In genomic region chr9:35111006-35111933, GRCh38 we compare ENCODE assay signal across 8 cellular contexts. TPM values are rescaled to one million over a fixed set of nuclear protein-coding genes. Genes with fewer than 3 reads are reported as not detected.
A peak's percentile ranks its signal among the peaks of the same experiment; 100 is the strongest.
DNase-seq lines count a peak whose midpoint lies in the region; ATAC-seq, FAIRE-seq and TF ChIP-seq lines count a peak whose summit lies in the region.

No MANE protein-coding gene starts in this region.

- TF ChIP-seq CTCF in AG09309 (IDR thresholded peaks at IDR 0.05; ENCODE audit: control insufficient read depth, insufficient read depth, low read depth, low read length, missing control alignments) (no peak), kidney (IDR thresholded peaks at IDR 0.05; ENCODE audit: borderline replicate concordance, extremely low read depth, insufficient read depth) (no peak)

- FAIRE-seq in kidney (lab: Jason Lieb, UNC) = peak; percentile 42

- H3K36me3 ChIP-seq in kidney (ENCODE audit: control insufficient read depth in 1 of 2, insufficient read depth in 2 of 2, low read length in 2 of 2) = peaks cover 9 to 11% of the 10 kb centered on the region in 2 donors

- ATAC-seq in GM19035 (IDR thresholded peaks at IDR 0.05; ENCODE audit: unreplicated experiment) (peak; percentile 74), HG03378 (IDR thresholded peaks at IDR 0.05; ENCODE audit: unreplicated experiment) (peak; percentile 65)

- no peaks in the 10 kb centered on the region for H3K9me3 ChIP-seq in kidney (ENCODE audit: control insufficient read depth in 1 of 2, low read length in 2 of 2)

- DNase-seq in AG09309 (ENCODE audit: low read depth) = peak; percentile 95
- DNase-seq in NCI-H446 treated with DMSO at 0.1 percent for 48 hours (lab: John Stamatoyannopoulos, UW) = peak; percentile 97
- peak; percentile 93 for DNase-seq in activated CD4-positive, alpha-beta T cell treated with anti-CD3 and anti-CD28 coated beads for 1 hour
- DNase-seq in cerebellum (ENCODE audit: low spot score) = peak; percentile 98
- DNase-seq in kidney = peak; percentile 99
- peak; percentile 92 to 93 for DNase-seq in stimulated activated CD4-positive, alpha-beta T cell treated with anti-CD3 and anti-CD28 coated beads, Interleukin-15, amount 100 ng/mL, for 1 hour (ENCODE audit: low read depth in 1 of 2, low spot score in 1 of 2)

- H3K4me1 ChIP-seq in kidney (ENCODE audit: control insufficient read depth in 1 of 2, insufficient read depth in 1 of 2, low read depth in 1 of 2, low read length in 2 of 2) = peaks cover 35 to 43% of the 10 kb centered on the region in 2 donors

- intact Hi-C loops in kidney (cut with DNase I) = no loop called here

- peak overlapping the region; percentile 68 to 87 for H3K27ac ChIP-seq in kidney (ENCODE audit: low read depth in 2 of 2, low read length in 2 of 2)

- H3K9ac ChIP-seq in kidney (ENCODE audit: low read length in 2 of 2) = peak overlapping the region; percentile 64 to 96

- peak overlapping the region; percentile 94 for H3K4me3 ChIP-seq in AG09309 (ENCODE audit: control insufficient read depth, low read depth, low read length)
- peak overlapping the region; percentile 73 to 85 for H3K4me3 ChIP-seq in kidney (ENCODE audit: low read length in 2 of 2)

RNA-seq across cellular contexts. Expression of gene ATOSB, which starts 4.4 kb away (rescaled TPM):
- total RNA-seq in cerebellum (11.2 TPM), kidney (18.6 TPM)
- polyA plus RNA-seq in kidney (ENCODE audit: insufficient read depth, low read depth, low replicate concordance) = 19.5 TPM

RNA-seq across cellular contexts. Expression of gene STOML2, which starts 8.3 kb away (rescaled TPM):
- total RNA-seq in cerebellum (35.6 TPM), kidney (81.9 TPM)
- polyA plus RNA-seq in kidney (ENCODE audit: insufficient read depth, low read depth, low replicate concordance) = 150 TPM

RNA-seq across cellular contexts. Expression of gene PIGO, which starts 14.9 kb away (rescaled TPM):
- 12.6 TPM for total RNA-seq in cerebellum
- total RNA-seq in kidney = 34.9 TPM
- polyA plus RNA-seq in kidney (ENCODE audit: insufficient read depth, low read depth, low replicate concordance) = 28.1 TPM

RNA-seq across cellular contexts. Expression of gene FANCG, which starts 31.5 kb away (rescaled TPM):
- 39.7 TPM for total RNA-seq in cerebellum
- total RNA-seq in kidney = 13.8 TPM
- polyA plus RNA-seq in kidney (ENCODE audit: insufficient read depth, low read depth, low replicate concordance) = 13.5 TPM

RNA-seq across cellular contexts. Expression of gene VCP, which starts 38.8 kb away (rescaled TPM):
- 146 TPM for total RNA-seq in cerebellum
- 167 TPM for total RNA-seq in kidney
- polyA plus RNA-seq in kidney (ENCODE audit: insufficient read depth, low read depth, low replicate concordance) = 118 TPM

Comparison
In these comparisons a context has a peak if more than half of its experiments do, and no peak if none do; other contexts are left out.
1. Peak in every context shown above with its lines: DNase-seq, ATAC-seq, H3K4me3 ChIP-seq and H3K27ac ChIP-seq.